Comparison of ENCODE assay signal across 8 cellular contexts in genomic region chr6:168887621-168888020, GRCh38.
"Had no signal": no experiment of that assay in that cellular context is flagged by ENCODE, and none has a peak within 500 bp of the region (broad histone marks: within the 10 kb centered on the region; RNA-seq: fewer than 3 reads in every experiment).

No MANE protein-coding gene starts in this region.

- H3K9me3 Mint-ChIP-seq: GM23338, IgD-negative memory B cell had no signal

- H2AFZ ChIP-seq: GM23338 had no signal

- DNase-seq: H9, HCEC 1CT had no signal

- H3K4me2 ChIP-seq: GM23338 had no signal

- ATAC-seq: GM23338, HepG2 had no signal

- H3K27ac Mint-ChIP-seq: GM23338, H9, IgD-negative memory B cell had no signal

- H3K27ac ChIP-seq: HL-60 had no signal

- H3K4me3 ChIP-seq: GM23338 had no signal

- H3K4me3 Mint-ChIP-seq: GM23338, H9, IgD-negative memory B cell had no signal

- H3K27me3 Mint-ChIP-seq: IgD-negative memory B cell had no signal

- FAIRE-seq: H1, H54, HepG2 had no signal
